In the genomic region with DNA sequence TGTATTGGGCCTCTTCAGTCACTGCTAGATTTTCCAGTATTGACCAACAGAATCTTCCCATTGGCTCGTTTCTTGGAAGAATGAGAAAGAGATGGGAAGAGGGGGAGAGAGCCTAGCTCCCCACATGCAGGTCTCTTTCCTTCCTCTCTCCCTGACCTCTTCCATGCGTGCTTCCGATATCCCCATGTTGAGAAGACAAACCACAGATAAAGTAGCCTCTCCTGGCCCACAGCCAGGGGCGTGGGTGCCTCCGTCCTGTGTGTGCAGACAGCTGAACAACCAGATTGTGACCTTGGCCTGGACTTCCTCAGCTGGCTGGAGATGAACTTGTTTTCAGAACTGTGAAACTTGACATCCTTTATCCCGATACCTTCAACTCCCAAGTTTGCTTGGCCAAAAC, we compare ENCODE assay signal across 22 cellular contexts.
DNase-seq lines count a peak whose midpoint lies in the region; ATAC-seq, FAIRE-seq and TF ChIP-seq lines count a peak whose summit lies in the region.
"Had no signal": no experiment of that assay in that cellular context is flagged by ENCODE, and none has a peak within 500 bp of the region (broad histone marks: within the 10 kb centered on the region; RNA-seq: fewer than 3 reads in every experiment).

No MANE protein-coding gene starts in this region.

- intact Hi-C loops in K562 (cut with micrococcal nuclease) (no loop called here), testis (cut with DNase I; ENCODE audit: low total_unique reads) (no loop called here)

- H3K9ac ChIP-seq in K562 (ENCODE audit: insufficient read depth in 1 of 2, low read depth in 2 of 2, low read length in 2 of 2) = no peak overlapping the region
- H3K9ac ChIP-seq: KMS-11 had no signal

- no TSS peak for BruUV-seq in K562 (replicated peaks; lab: Mats Ljungman, UMichigan)

- H4K20me1 ChIP-seq in K562 (replicated peaks; ENCODE audit: control insufficient read depth, insufficient read depth, low read length) = peaks cover 1% of the 10 kb centered on the region; the same call in 1 of the 2 replicates

- POLR2A ChIA-PET in K562 (lab: Yijun Ruan, JAX) = no interaction called here

- TF ChIP-seq CTCF in K562 (IDR thresholded peaks at IDR 0.05 in 2 of 3, conservative IDR thresholded peaks at IDR 0.05 in 1 of 3; ENCODE audit: insufficient read depth in 2 of 3, low read depth in 1 of 3, low read length in 3 of 3) = no peak
- TF ChIP-seq CTCF in testis (IDR thresholded peaks at IDR 0.05) = no peak

- in situ Hi-C loops in K562 (cut with MboI) = no loop called here

- H3K27me3 ChIP-seq in SJCRH30 (no peaks in the 10 kb centered on the region), K562 (ENCODE audit: control insufficient read depth in 2 of 2, insufficient read depth in 2 of 2, low read length in 2 of 2) (peaks cover 4 to 7% of the 10 kb centered on the region in 2 experiments; a peak in 2 of 5 replicates), testis (no peaks in the 10 kb centered on the region)

- CTCF ChIA-PET in K562 (lab: Yijun Ruan, JAX; ENCODE audit: low intra/inter-chr PET ratio) = no interaction called here

- TF ChIP-seq POLR2A in K562 (conservative IDR thresholded peaks at IDR 0.05) (no peak), testis (IDR thresholded peaks at IDR 0.05) (no peak)

- no peak overlapping the region for H3K4me2 ChIP-seq in K562 (ENCODE audit: insufficient read depth, low read length)
- H3K4me2 ChIP-seq: KMS-11 had no signal

- H3K27ac ChIP-seq in SJCRH30 (peak overlapping the region; percentile 25), K562 (ENCODE audit: extremely low read depth, low read depth, low read length) (no peak overlapping the region), testis (no peak overlapping the region)
- H3K27ac ChIP-seq: C4-2B, HL-60, KMS-11 had no signal

- no peak overlapping the region for H2AFZ ChIP-seq in K562 (ENCODE audit: low read depth, low read length)

- H3K4me3 ChIP-seq in SJCRH30 = no peak overlapping the region
- no peak overlapping the region for H3K4me3 ChIP-seq in K562
- H3K4me3 ChIP-seq in testis = no peak overlapping the region
- H3K4me3 ChIP-seq: GM12878 had no signal

- H3K36me3 ChIP-seq in SJCRH30 (no peaks in the 10 kb centered on the region), K562 (ENCODE audit: control insufficient read depth, insufficient read depth, low read length) (no peaks in the 10 kb centered on the region), testis (ENCODE audit: low read depth, missing control alignments) (no peaks in the 10 kb centered on the region)

- H3K79me2 ChIP-seq in K562 (ENCODE audit: control insufficient read depth, insufficient read depth, low read length) = no peaks in the 10 kb centered on the region

- FAIRE-seq in HTR-8/SVneo (lab: Jason Lieb, UNC) (peak; percentile 38), K562 (lab: Jason Lieb, UNC) (peak; percentile 52), RCC 7860 (lab: Jason Lieb, UNC) (no peak)
- FAIRE-seq: A204.1, GM12878 had no signal

- no peak for ATAC-seq in K562
- ATAC-seq in HG03039 (IDR thresholded peaks at IDR 0.05; ENCODE audit: unreplicated experiment) = no peak
- ATAC-seq: GM12878, HCT116 had no signal

- no peaks in the 10 kb centered on the region for H3K9me1 ChIP-seq in K562 (ENCODE audit: control insufficient read depth, insufficient read depth, low read length)

- no peaks in the 10 kb centered on the region for H3K9me3 ChIP-seq in SJCRH30 (replicated peaks)
- H3K9me3 ChIP-seq in K562 (replicated peaks; ENCODE audit: control insufficient read depth, insufficient read depth, low read depth, low read length) = no peaks in the 10 kb centered on the region
- H3K9me3 ChIP-seq in testis = no peaks in the 10 kb centered on the region

- no peak for TF ChIP-seq EP300 in K562 (IDR thresholded peaks at IDR 0.05; ENCODE audit: low read length)

- WGBS in K562 (ENCODE audit: insufficient coverage, low coverage, missing lambda C conversion rate) = 0% methylated on average over 6 of the region's 6 CpGs
- WGBS in testis, 2 donors = 33 to 34% methylated on average over 6 of the region's 6 CpGs

- H3K4me1 ChIP-seq in SJCRH30 = peaks cover 41% of the 10 kb centered on the region
- H3K4me1 ChIP-seq in K562 (replicated peaks in 1 of 2; ENCODE audit: control insufficient read depth in 2 of 2, insufficient read depth in 2 of 2, low read length in 2 of 2) = peaks cover 0 to 7% of the 10 kb centered on the region in 2 experiments; a peak in 1 of 5 replicates
- H3K4me1 ChIP-seq in testis = no peaks in the 10 kb centered on the region

- no peak for TF ChIP-seq RAD21 in K562 (CRISPR knock-in tag; conservative IDR thresholded peaks at IDR 0.05 in 1 of 2, IDR thresholded peaks at IDR 0.05 in 1 of 2)

- DNase-seq in HTR-8/SVneo (ENCODE audit: insufficient read length, low spot score) (no peak), SJCRH30 (peak; percentile 82 to 88), K562 (ENCODE audit: extremely low read depth in 1 of 4, low spot score in 3 of 4) (peak in 2 of 4 experiments; percentile 16 to 52), testis (peak; percentile 28), D341Med (ENCODE audit: low spot score) (no peak), RCC 7860 (ENCODE audit: low spot score) (no peak)
- DNase-seq: AML-193; Calu3; CD4-positive, alpha-beta T cell; DMS 273 treated with DMSO at 0.1 percent for 48 hours; DMS53; DND-41; EL; GOT3; H7 had no signal

TF ChIP-seq in K562, 482 proteins besides CTCF, POLR2A, EP300 and RAD21 (continues in another document):
- TF ChIP-seq TFAP4 (CRISPR knock-in tag; IDR thresholded peaks at IDR 0.05; ENCODE audit: borderline replicate concordance) (peak; percentile 33; the same call in 1 of the 2 replicates), GATAD2B (IDR thresholded peaks at IDR 0.05; ENCODE audit: borderline replicate concordance) (no peak), POLR3A (IDR thresholded peaks at IDR 0.05; ENCODE audit: borderline replicate concordance, extremely low read depth, insufficient read depth, insufficient read length) (no peak), SIN3B (IDR thresholded peaks at IDR 0.05; ENCODE audit: low read depth) (no peak), ZNF124 (CRISPR knock-in tag; IDR thresholded peaks at IDR 0.05) (no peak), NFIC (IDR thresholded peaks at IDR 0.05) (peak; percentile 77), NCOA6 (IDR thresholded peaks at IDR 0.05) (no peak), SETDB1 (IDR thresholded peaks at IDR 0.05; ENCODE audit: low read length) (no peak), HNRNPUL1 (IDR thresholded peaks at IDR 0.05; ENCODE audit: low read length) (no peak), CBFA2T3 (IDR thresholded peaks at IDR 0.05) (peak; percentile 40), ZFP30 (CRISPR knock-in tag; IDR thresholded peaks at IDR 0.05; ENCODE audit: borderline replicate concordance) (no peak), HIVEP1 (CRISPR knock-in tag; IDR thresholded peaks at IDR 0.05) (no peak), MAZ (CRISPR knock-in tag; conservative IDR thresholded peaks at IDR 0.05 in 1 of 2, IDR thresholded peaks at IDR 0.05 in 1 of 2) (no peak)
- TF ChIP-seq, protein P1, sequence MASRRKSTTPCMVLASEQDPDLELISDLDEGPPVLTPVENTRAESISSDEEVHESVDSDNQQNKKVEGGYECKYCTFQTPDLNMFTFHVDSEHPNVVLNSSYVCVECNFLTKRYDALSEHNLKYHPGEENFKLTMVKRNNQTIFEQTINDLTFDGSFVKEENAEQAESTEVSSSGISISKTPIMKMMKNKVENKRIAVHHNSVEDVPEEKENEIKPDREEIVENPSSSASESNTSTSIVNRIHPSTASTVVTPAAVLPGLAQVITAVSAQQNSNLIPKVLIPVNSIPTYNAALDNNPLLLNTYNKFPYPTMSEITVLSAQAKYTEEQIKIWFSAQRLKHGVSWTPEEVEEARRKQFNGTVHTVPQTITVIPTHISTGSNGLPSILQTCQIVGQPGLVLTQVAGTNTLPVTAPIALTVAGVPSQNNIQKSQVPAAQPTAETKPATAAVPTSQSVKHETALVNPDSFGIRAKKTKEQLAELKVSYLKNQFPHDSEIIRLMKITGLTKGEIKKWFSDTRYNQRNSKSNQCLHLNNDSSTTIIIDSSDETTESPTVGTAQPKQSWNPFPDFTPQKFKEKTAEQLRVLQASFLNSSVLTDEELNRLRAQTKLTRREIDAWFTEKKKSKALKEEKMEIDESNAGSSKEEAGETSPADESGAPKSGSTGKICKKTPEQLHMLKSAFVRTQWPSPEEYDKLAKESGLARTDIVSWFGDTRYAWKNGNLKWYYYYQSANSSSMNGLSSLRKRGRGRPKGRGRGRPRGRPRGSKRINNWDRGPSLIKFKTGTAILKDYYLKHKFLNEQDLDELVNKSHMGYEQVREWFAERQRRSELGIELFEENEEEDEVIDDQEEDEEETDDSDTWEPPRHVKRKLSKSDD (conservative IDR thresholded peaks at IDR 0.05; ENCODE audit: low read length) = no peak

Comparison
In these comparisons a context has a peak if more than half of its experiments do, and no peak if none do; other contexts are left out.
1. DNase-seq: peak in SJCRH30 (2 of 2) and testis (single experiment); none in HTR-8/SVneo (single experiment), D341Med (single experiment) and RCC 7860 (single experiment).